ENCODE assay signal across 11 cellular contexts in genomic region chr1:214224605-214225354, GRCh38. TPM values are rescaled to one million over a fixed set of nuclear protein-coding genes. Genes with fewer than 3 reads are reported as not detected.
DNase-seq lines count a peak whose midpoint lies in the region; ATAC-seq and TF ChIP-seq lines count a peak whose summit lies in the region.
"Had no signal": no experiment of that assay in that cellular context is flagged by ENCODE, and none has a peak within 500 bp of the region (broad histone marks: within the 10 kb centered on the region; RNA-seq: fewer than 3 reads in every experiment).

No MANE protein-coding gene starts in this region.

- no peak overlapping the region for H3K9ac ChIP-seq in subcutaneous abdominal adipose tissue (ENCODE audit: low read length in 5 of 5)

- H3K27me3 ChIP-seq in subcutaneous abdominal adipose tissue (ENCODE audit: control insufficient read depth in 5 of 5, insufficient read depth in 4 of 5, low read length in 5 of 5), result peaks cover 0 to 10% (median 0%) of the 10 kb centered on the region in 5 donors
- H3K27me3 ChIP-seq: adrenal gland, thyroid gland had no signal

- peak; percentile 49 for DNase-seq in NCI-H146 (lab: John Stamatoyannopoulos, UW)
- no peak for DNase-seq in epithelial cell of proximal tubule (ENCODE audit: low read depth)
- no peak for DNase-seq in left lobe of liver (ENCODE audit: low spot score)
- DNase-seq in activated effector memory CD4-positive, alpha-beta T cell treated with Interleukin-2 at 50 U/mL for 16 hours, result no peak
- no peak for DNase-seq in NCI-H345 (lab: John Stamatoyannopoulos, UW)
- DNase-seq in GF-D8 (lab: John Stamatoyannopoulos, UW), result no peak
- DNase-seq: thyroid gland, WERI-Rb-1 had no signal

- peak overlapping the region; percentile 30 for H3K4me3 ChIP-seq in epithelial cell of proximal tubule (ENCODE audit: low read depth, low read length)
- peak overlapping the region; percentile 37 to 53 (median 45) for H3K4me3 ChIP-seq in subcutaneous abdominal adipose tissue (ENCODE audit: low read depth in 1 of 5, low read length in 5 of 5)
- H3K4me3 ChIP-seq: thyroid gland had no signal

- no peaks in the 10 kb centered on the region for H3K9me3 ChIP-seq in subcutaneous abdominal adipose tissue (ENCODE audit: control insufficient read depth in 5 of 5, low read length in 5 of 5)
- H3K9me3 ChIP-seq: adrenal gland, thyroid gland had no signal

- no peak overlapping the region for H3K27ac ChIP-seq in subcutaneous abdominal adipose tissue (ENCODE audit: low read depth, low read length)
- H3K27ac ChIP-seq: adrenal gland, thyroid gland, WERI-Rb-1 had no signal

- no peaks in the 10 kb centered on the region for H3K36me3 ChIP-seq in subcutaneous abdominal adipose tissue (ENCODE audit: control insufficient read depth in 5 of 5, insufficient read depth in 5 of 5, low read length in 5 of 5)
- H3K36me3 ChIP-seq: adrenal gland, thyroid gland, WERI-Rb-1 had no signal

- no peak for TF ChIP-seq CTCF in epithelial cell of proximal tubule (conservative IDR thresholded peaks at IDR 0.05; ENCODE audit: low read depth, low read length)

- H3K4me1 ChIP-seq in subcutaneous abdominal adipose tissue (ENCODE audit: control insufficient read depth in 5 of 5, insufficient read depth in 5 of 5, low read length in 5 of 5), result peaks cover 0 to 12% (median 6%) of the 10 kb centered on the region in 5 donors
- H3K4me1 ChIP-seq: adrenal gland, thyroid gland had no signal

- ATAC-seq in left lobe of liver (peak; percentile 64), HG02973 (IDR thresholded peaks at IDR 0.05; ENCODE audit: unreplicated experiment) (no peak)

RNA-seq across cellular contexts. Expression of gene SMYD2, which starts 56.2 kb away (rescaled TPM):
- total RNA-seq in epithelial cell of proximal tubule, result 65.6 and 82.2 TPM in 2 replicates
- 20.6 TPM for total RNA-seq in left lobe of liver
